ENCODE assay signal across 8 cellular contexts in the genomic region with DNA sequence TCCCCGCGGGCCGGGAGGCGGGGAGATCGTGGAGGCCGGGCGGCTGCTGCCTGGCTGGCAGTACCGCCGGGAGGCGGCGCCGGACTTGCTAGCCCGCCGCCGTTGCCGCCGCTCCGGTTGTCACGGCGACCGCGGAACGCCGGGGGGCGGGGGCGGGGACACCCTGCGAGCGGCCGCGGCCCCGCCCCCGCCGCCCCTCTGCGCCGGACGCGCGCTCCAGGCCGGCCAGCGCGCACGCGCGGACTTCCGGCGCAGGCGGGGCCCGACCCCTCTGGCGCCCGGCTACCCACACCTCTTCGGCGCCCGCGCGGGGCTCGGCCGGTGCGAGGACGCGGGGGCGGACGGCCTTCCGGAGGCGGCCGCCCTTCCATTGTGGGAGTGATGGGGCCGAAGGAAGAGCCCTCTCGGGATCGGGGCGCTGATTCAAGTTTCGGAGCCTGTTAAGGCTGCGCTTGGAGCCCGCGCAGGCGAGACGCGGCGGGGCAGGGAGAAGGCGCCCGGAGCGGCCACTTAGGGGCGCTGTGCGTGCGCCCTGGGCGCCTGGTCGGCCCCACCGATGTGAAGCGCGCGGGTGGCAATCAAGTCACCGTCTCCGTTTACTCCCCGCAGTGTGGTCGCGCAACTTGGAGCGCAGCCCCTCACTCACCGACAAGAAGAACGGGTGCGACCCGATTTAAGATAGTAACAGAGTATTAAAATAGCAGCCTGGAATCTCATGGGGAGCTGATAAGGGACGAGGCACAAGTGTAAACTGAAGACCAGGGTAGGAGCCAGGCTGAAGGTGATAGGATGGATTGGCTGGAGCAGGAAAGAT. TPM values are rescaled to one million over a fixed set of nuclear protein-coding genes. Genes with fewer than 3 reads are reported as not detected.
A peak's percentile ranks its signal among the peaks of the same experiment; 100 is the strongest.
DNase-seq lines count a peak whose midpoint lies in the region; TF ChIP-seq lines count a peak whose summit lies in the region.

No MANE protein-coding gene starts in this region.

- no peaks in the 10 kb centered on the region for H3K36me3 Mint-ChIP-seq in neural crest cell (ENCODE audit: low read depth)

- intact Hi-C loops in stomach (cut with DNase I; ENCODE audit: low total_unique reads): no loop called here

- DNase-seq in ELR (ENCODE audit: low read depth): peak; percentile 95
- peak; percentile 95 for DNase-seq in H4 (ENCODE audit: low spot score)
- DNase-seq in LNCaP clone FGC (ENCODE audit: low read depth): peak; percentile 45
- peak; percentile 90 for DNase-seq in RWPE1 (ENCODE audit: low spot score)
- peak; percentile 88 for DNase-seq in activated effector memory CD4-positive, alpha-beta T cell treated with Interleukin-2 at 50 U/mL for 16 hours
- DNase-seq in fibroblast of the conjunctiva (ENCODE audit: low read depth): peak; percentile 92
- DNase-seq in neural crest cell (ENCODE audit: low read depth, low spot score): peak; percentile 82
- DNase-seq in stomach: peak; percentile 97

- peaks cover 35% of the 10 kb centered on the region for H3K4me1 Mint-ChIP-seq in neural crest cell

- H3K27me3 ChIP-seq in stomach: no peaks in the 10 kb centered on the region

- no peaks in the 10 kb centered on the region for H3K9me3 ChIP-seq in stomach

- peak overlapping the region; percentile 93 for H3K27ac Mint-ChIP-seq in neural crest cell (ENCODE audit: unreplicated experiment)

- H3K36me3 ChIP-seq in stomach: no peaks in the 10 kb centered on the region

- H3K4me3 Mint-ChIP-seq in neural crest cell: peak overlapping the region; percentile 90

- TF ChIP-seq CTCF in LNCaP clone FGC (IDR thresholded peaks at IDR 0.05; ENCODE audit: control insufficient read depth, extremely low read depth, insufficient read depth) (peak; percentile 76), RWPE1 (conservative IDR thresholded peaks at IDR 0.05; ENCODE audit: low read depth) (peak; percentile 96), neural crest cell (conservative IDR thresholded peaks at IDR 0.05) (peak; percentile 84), stomach (IDR thresholded peaks at IDR 0.05) (peak in 5 of 7 experiments; percentile 71 to 84 (median 76))

- H3K27ac ChIP-seq in RWPE1 (peak overlapping the region; percentile 89), stomach (peak overlapping the region; percentile 85 to 98 (median 92))

- 0 to 1% (median 1%) methylated on average over 12 to 98 of the region's 100 CpGs for WGBS in stomach, 5 donors

- TF ChIP-seq EP300 in stomach (IDR thresholded peaks at IDR 0.05): no peak

- H3K27me3 Mint-ChIP-seq in neural crest cell (ENCODE audit: low read depth): peaks cover 3% of the 10 kb centered on the region

- CTCF ChIA-PET in RWPE1 (lab: Yijun Ruan, JAX): interaction anchor here (0.5 to 0.7 kb wide), 3 partner anchors 8 to 563 kb away, joined by 3 read pairs; no protein-coding TSS in a partner anchor

- POLR2A ChIA-PET in RWPE1 (lab: Yijun Ruan, JAX; ENCODE audit: low non-redundant PET): no interaction called here

- H3K9me3 Mint-ChIP-seq in neural crest cell: no peaks in the 10 kb centered on the region

- TF ChIP-seq POLR2A in stomach (IDR thresholded peaks at IDR 0.05): no peak

- H3K4me3 ChIP-seq in LNCaP clone FGC (ENCODE audit: low read depth, low read length) (peak overlapping the region; percentile 51), stomach (peak overlapping the region; percentile 64 to 86 (median 72))

- H3K4me1 ChIP-seq in stomach: peaks cover 16 to 26% (median 20%) of the 10 kb centered on the region in 4 donors

RNA-seq across cellular contexts. Expression of gene DPY19L1, which starts 0.4 kb away (rescaled TPM):
- total RNA-seq in H4 (2014; rRNA removed; shearing (Covaris generic)): 97.4 and 119 TPM in 2 replicates
- total RNA-seq in neural crest cell: 34.3 and 37.4 TPM in 2 replicates
- 10 to 100 TPM in 3 of 5 donors, 1 to 10 TPM in 2; 2.0 to 28.7 (median 21.6) TPM for total RNA-seq in stomach
- polyA plus RNA-seq in stomach: 1 to 10 TPM; 2.3 to 4.6 (median 3.7) TPM

Comparison
In these comparisons a context has a peak if more than half of its experiments do, and no peak if none do; other contexts are left out.
1. Peak in every context shown above with its lines: DNase-seq, H3K4me3 ChIP-seq and H3K27ac ChIP-seq.
2. DNase-seq: peak in every context shown above with its lines; median percentile 97 in stomach; 95 in ELR; 95 in H4; 92 in fibroblast of the conjunctiva; 90 in RWPE1; 88 in activated effector memory CD4-positive, alpha-beta T cell treated with Interleukin-2 at 50 U/mL for 16 hours; 82 in neural crest cell; 45 in LNCaP clone FGC.